12 cellular contexts compared by ENCODE assay signal in genomic region chr17:55549140-55549539, GRCh38. TPM values are rescaled to one million over a fixed set of nuclear protein-coding genes. Genes with fewer than 3 reads are reported as not detected.
A peak's percentile ranks its signal among the peaks of the same experiment; 100 is the strongest.
DNase-seq lines count a peak whose midpoint lies in the region; ATAC-seq and TF ChIP-seq lines count a peak whose summit lies in the region.
"Had no signal": no experiment of that assay in that cellular context is flagged by ENCODE, and none has a peak within 500 bp of the region (broad histone marks: within the 10 kb centered on the region; RNA-seq: fewer than 3 reads in every experiment).

No MANE protein-coding gene starts in this region.

- H3K27me3 Mint-ChIP-seq in neural progenitor cell (ENCODE audit: insufficient read depth, low read depth) = no peaks in the 10 kb centered on the region

- H3F3A ChIP-seq in neural progenitor cell (ENCODE audit: low read depth) = no peaks in the 10 kb centered on the region

- H3K27ac Mint-ChIP-seq in neural progenitor cell = no peak overlapping the region

- TF ChIP-seq CTCF in WERI-Rb-1 (IDR thresholded peaks at IDR 0.05; ENCODE audit: low read depth, low read length) (peak; percentile 56; the same call in 1 of the 2 replicates), neural progenitor cell (IDR thresholded peaks at IDR 0.05) (peak; percentile 66)

- no peaks in the 10 kb centered on the region for H3K36me3 Mint-ChIP-seq in neural progenitor cell

- H3K4me3 ChIP-seq in WERI-Rb-1 (ENCODE audit: low read depth, low read length) = no peak overlapping the region
- no peak overlapping the region for H3K4me3 ChIP-seq in neural progenitor cell
- H3K4me3 ChIP-seq: body of pancreas had no signal

- DNase-seq in DMS 273 (lab: John Stamatoyannopoulos, UW; ENCODE audit: unreplicated experiment) = peak; percentile 22
- no peak for DNase-seq in DMS 273 treated with DMSO at 0.1 percent for 48 hours (lab: John Stamatoyannopoulos, UW)
- peak; percentile 62 to 75 for DNase-seq in Kasumi-1 (lab: John Stamatoyannopoulos, UW)
- peak; percentile 49 for DNase-seq in WERI-Rb-1
- peak; percentile 56 for DNase-seq in neural progenitor cell (ENCODE audit: low spot score)
- DNase-seq in kidney glomerular epithelial cell (lab: John Stamatoyannopoulos, UW) = no peak
- DNase-seq in activated CD4-positive, alpha-beta T cell treated with anti-CD3 and anti-CD28 coated beads for 48 hours = no peak
- DNase-seq: body of pancreas; stimulated activated CD4-positive, alpha-beta T cell treated with anti-CD3 and anti-CD28 coated beads, Interleukin-4, amount 100 ng/mL, for 24 hours had no signal

- H3K4me3 Mint-ChIP-seq in neural progenitor cell = no peak overlapping the region
- H3K4me3 Mint-ChIP-seq: IgD-negative memory B cell had no signal

- no peak overlapping the region for H3K4me2 ChIP-seq in neural progenitor cell

- no peak for ATAC-seq in GM18519 (IDR thresholded peaks at IDR 0.05; ENCODE audit: low FRiP score, unreplicated experiment)
- ATAC-seq: activated CD4-positive, CD25-positive, alpha-beta regulatory T cell treated with anti-CD3 and anti-CD28 coated beads, Interleukin-2, amount 50 U/mL, for 24 hours; body of pancreas had no signal

- peaks cover 4% of the 10 kb centered on the region for H3K4me1 ChIP-seq in neural progenitor cell
- H3K4me1 ChIP-seq: body of pancreas had no signal

- H3K36me3 ChIP-seq in WERI-Rb-1 (no peaks in the 10 kb centered on the region), neural progenitor cell (no peaks in the 10 kb centered on the region)

- no peaks in the 10 kb centered on the region for H3K79me2 ChIP-seq in neural progenitor cell (ENCODE audit: low read depth)

- no peak overlapping the region for H2AFZ ChIP-seq in neural progenitor cell (replicated peaks)

- no peaks in the 10 kb centered on the region for H3K4me1 Mint-ChIP-seq in neural progenitor cell

- peaks cover 3% of the 10 kb centered on the region for H3K9me3 Mint-ChIP-seq in neural progenitor cell

- H3K27ac ChIP-seq in WERI-Rb-1 (no peak overlapping the region), neural progenitor cell (no peak overlapping the region)
- H3K27ac ChIP-seq: body of pancreas had no signal

- no peaks in the 10 kb centered on the region for H4K20me1 ChIP-seq in neural progenitor cell (ENCODE audit: low read depth)

- H3K27me3 ChIP-seq in WERI-Rb-1 (ENCODE audit: insufficient read depth, low read depth, severe bottlenecking) (peaks cover 21% of the 10 kb centered on the region), neural progenitor cell (no peaks in the 10 kb centered on the region)
- H3K27me3 ChIP-seq: body of pancreas had no signal

- H3K9ac ChIP-seq in neural progenitor cell = no peak overlapping the region

- no peaks in the 10 kb centered on the region for H3K9me3 ChIP-seq in WERI-Rb-1 (ENCODE audit: severe bottlenecking)
- no peaks in the 10 kb centered on the region for H3K9me3 ChIP-seq in neural progenitor cell (ENCODE audit: low read depth)
- H3K9me3 ChIP-seq: body of pancreas had no signal

RNA-seq across cellular contexts. Expression of gene SMIM36, which starts 37.9 kb away (rescaled TPM):
- not detected in 2 replicates for total RNA-seq in neural progenitor cell (ENCODE audit: low replicate concordance)
- total RNA-seq: body of pancreas had no signal

Comparison
In these comparisons a context has a peak if more than half of its experiments do, and no peak if none do; other contexts are left out.
1. DNase-seq: peak in DMS 273 (single experiment), Kasumi-1 (2 of 2), WERI-Rb-1 (single experiment) and neural progenitor cell (single experiment); none in DMS 273 treated with DMSO at 0.1 percent for 48 hours (single experiment), kidney glomerular epithelial cell (single experiment) and activated CD4-positive, alpha-beta T cell treated with anti-CD3 and anti-CD28 coated beads for 48 hours (single experiment).